ENCODE assay signal across 22 cellular contexts in the genomic region with DNA sequence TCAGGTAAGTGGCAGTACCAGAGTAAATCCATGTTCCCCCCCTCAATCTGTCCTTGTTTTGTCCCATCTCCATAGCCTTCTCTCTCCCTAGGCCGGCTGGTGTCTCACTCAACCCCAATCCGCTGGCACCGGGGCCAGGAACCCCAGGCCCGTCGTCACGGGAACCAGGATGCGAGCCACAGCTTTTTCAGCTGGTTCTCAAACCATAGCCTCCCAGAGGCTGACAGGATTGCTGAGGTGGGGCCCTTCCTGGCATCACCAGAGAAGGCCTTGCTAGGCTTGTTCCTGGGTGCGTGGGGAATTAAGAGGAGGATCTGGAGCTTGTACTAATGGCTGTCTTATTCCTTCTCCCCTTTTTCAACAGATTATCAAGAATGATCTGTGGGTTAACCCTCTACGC. TPM values are rescaled to one million over a fixed set of nuclear protein-coding genes. Genes with fewer than 3 reads are reported as not detected.
A peak's percentile ranks its signal among the peaks of the same experiment; 100 is the strongest.
DNase-seq lines count a peak whose midpoint lies in the region; FAIRE-seq and TF ChIP-seq lines count a peak whose summit lies in the region.
"Had no signal": no experiment of that assay in that cellular context is flagged by ENCODE, and none has a peak within 500 bp of the region (broad histone marks: within the 10 kb centered on the region; RNA-seq: fewer than 3 reads in every experiment).

No MANE protein-coding gene starts in this region.

- TF ChIP-seq POLR2A in esophagus muscularis mucosa (IDR thresholded peaks at IDR 0.05; ENCODE audit: low read depth) (no peak), spleen (IDR thresholded peaks at IDR 0.05) (no peak), GM12891 (IDR thresholded peaks at IDR 0.05; ENCODE audit: low read depth, low read length) (no peak)

- intact Hi-C loops in esophagus muscularis mucosa (cut with DNase I), result no loop called here
- intact Hi-C loops in spleen (cut with DNase I; ENCODE audit: low total_unique reads), result no loop called here

- H3K4me3 ChIP-seq in HEK293 (ENCODE audit: low read depth, low read length) (no peak overlapping the region), esophagus muscularis mucosa (peak overlapping the region; percentile 77 to 86 (median 81)), spleen (peak overlapping the region in 3 of 8 donors; percentile 55 to 86 (median 72))
- H3K4me3 ChIP-seq: BLaER1 treated with 17β-estradiol and CSF1 and Interleukin-3, amounts not matched to agents 10 nM and 100 nM; SJCRH30; skin epidermis; thyroid gland had no signal

- peaks cover 3% of the 10 kb centered on the region; the same call in 1 of the 2 replicates for H3K4me1 ChIP-seq in HEK293 (ENCODE audit: control insufficient read depth, insufficient read depth, low read length)
- H3K4me1 ChIP-seq in esophagus muscularis mucosa, result peaks cover 7 to 60% (median 43%) of the 10 kb centered on the region in 4 donors
- peaks cover 0 to 54% (median 28%) of the 10 kb centered on the region in 6 donors for H3K4me1 ChIP-seq in spleen
- H3K4me1 ChIP-seq: pancreas, SJCRH30 had no signal

- peak overlapping the region; percentile 45 for H3K27ac Mint-ChIP-seq in T-helper 1 cell treated with Interleukin-12 subunit alpha and Interleukin-12 subunit beta and Interleukin-4 antibody, amounts not matched to agents 30 μg/mL and 1 μg/mL, for 36 hours

- peaks cover 15 to 48% of the 10 kb centered on the region in 2 experiments for H3K36me3 ChIP-seq in HEK293 (ENCODE audit: control insufficient read depth in 2 of 2, insufficient read depth in 1 of 2, low read length in 2 of 2)
- peaks cover 6 to 24% (median 22%) of the 10 kb centered on the region in 4 donors for H3K36me3 ChIP-seq in esophagus muscularis mucosa
- H3K36me3 ChIP-seq in spleen, result peaks cover 0 to 36% (median 3%) of the 10 kb centered on the region in 6 donors
- H3K36me3 ChIP-seq: pancreas, SJCRH30 had no signal

- H3K9me3 ChIP-seq in HEK293 (ENCODE audit: control insufficient read depth, insufficient read depth, low read depth, low read length) (no peaks in the 10 kb centered on the region), esophagus muscularis mucosa (no peaks in the 10 kb centered on the region), spleen (no peaks in the 10 kb centered on the region)
- H3K9me3 ChIP-seq: pancreas, SJCRH30, thyroid gland had no signal

- POLR2A ChIA-PET in HEK293 (lab: Yijun Ruan, JAX), result no interaction called here

- no peaks in the 10 kb centered on the region for H3K27me3 ChIP-seq in esophagus muscularis mucosa
- no peaks in the 10 kb centered on the region for H3K27me3 ChIP-seq in spleen (replicated peaks in 1 of 7)
- H3K27me3 ChIP-seq: SJCRH30, thyroid gland had no signal

- CTCF ChIA-PET in HEK293 (lab: Yijun Ruan, JAX), result no interaction called here

- DNase-seq in T-helper 1 cell, result no peak
- no peak for DNase-seq in esophagus muscularis mucosa (ENCODE audit: extremely low spot score)
- DNase-seq in spleen, result peak; percentile 66
- no peak for DNase-seq in HUDEP-2 (lab: John Stamatoyannopoulos, UW; ENCODE audit: unreplicated experiment in 76 of 76)
- no peak for DNase-seq in GM12891 (ENCODE audit: insufficient read length, low spot score)
- no peak for DNase-seq in SIG-M5 (lab: John Stamatoyannopoulos, UW)
- DNase-seq: activated CD8-positive, alpha-beta memory T cell treated with anti-CD3 and anti-CD28 coated beads, Interleukin-2, amount 50 U/mL, for 4 hours; DMS79; effector memory CD4-positive, alpha-beta T cell; H7; KG1; midbrain; NCI-H1048; NCI-H526 treated with DMSO at 0.1 percent for 48 hours; pancreas; SJCRH30; stimulated activated CD4-positive, alpha-beta T cell treated with anti-CD3 and anti-CD28 coated beads, Interleukin-4, amount 100 ng/mL, for 24 hours; thyroid gland had no signal

- no peak for FAIRE-seq in GM12891 (lab: Jason Lieb, UNC)
- FAIRE-seq: pancreas had no signal

- TF ChIP-seq CTCF in HEK293 (tag by site-specific recombination; IDR thresholded peaks at IDR 0.05) (no peak), esophagus muscularis mucosa (IDR thresholded peaks at IDR 0.05) (no peak), spleen (IDR thresholded peaks at IDR 0.05 in 8 of 11, conservative IDR thresholded peaks at IDR 0.05 in 3 of 11) (no peak)

- H3K36me3 Mint-ChIP-seq in T-helper 1 cell treated with Interleukin-12 subunit alpha and Interleukin-12 subunit beta and Interleukin-4 antibody, amounts not matched to agents 30 μg/mL and 1 μg/mL, for 36 hours (ENCODE audit: low read depth), result peaks cover 19% of the 10 kb centered on the region

- H3K4me1 Mint-ChIP-seq in T-helper 1 cell treated with Interleukin-12 subunit alpha and Interleukin-12 subunit beta and Interleukin-4 antibody, amounts not matched to agents 30 μg/mL and 1 μg/mL, for 36 hours (ENCODE audit: low read depth), result peaks cover 40% of the 10 kb centered on the region

- H3K27ac ChIP-seq in HEK293 (ENCODE audit: extremely low read depth, low read depth, low read length) (no peak overlapping the region), esophagus muscularis mucosa (replicated peaks in 1 of 4) (peak overlapping the region; percentile 93 to 97 (median 94)), spleen (peak overlapping the region in 3 of 8 donors; percentile 21 to 94 (median 28))
- H3K27ac ChIP-seq: BLaER1 treated with 17β-estradiol and CSF1 and Interleukin-3, amounts not matched to agents 10 nM and 100 nM; pancreas; SJCRH30 had no signal

- TF ChIP-seq EP300 in esophagus muscularis mucosa (IDR thresholded peaks at IDR 0.05), result no peak

- H3K4me3 Mint-ChIP-seq in T-helper 1 cell treated with Interleukin-12 subunit alpha and Interleukin-12 subunit beta and Interleukin-4 antibody, amounts not matched to agents 30 μg/mL and 1 μg/mL, for 36 hours, result no peak overlapping the region

- WGBS in esophagus muscularis mucosa, result 72% methylated on average over 9 of the region's 9 CpGs
- 84 to 96% (median 93%) methylated on average over 9 of the region's 9 CpGs for WGBS in spleen, 5 donors

- no peaks in the 10 kb centered on the region for H3K9me3 Mint-ChIP-seq in T-helper 1 cell treated with Interleukin-12 subunit alpha and Interleukin-12 subunit beta and Interleukin-4 antibody, amounts not matched to agents 30 μg/mL and 1 μg/mL, for 36 hours

- no peaks in the 10 kb centered on the region for H3K27me3 Mint-ChIP-seq in T-helper 1 cell treated with Interleukin-12 subunit alpha and Interleukin-12 subunit beta and Interleukin-4 antibody, amounts not matched to agents 30 μg/mL and 1 μg/mL, for 36 hours (ENCODE audit: low read depth)

TF ChIP-seq in HEK293, 187 proteins besides CTCF, POLR2A, EP300 and RAD21:
- no peak for TF ChIP-seq ZNF776 (tag by site-specific recombination; IDR thresholded peaks at IDR 0.05; ENCODE audit: borderline replicate concordance)
- peak; percentile 52 for TF ChIP-seq ZBTB20 (tag by site-specific recombination; IDR thresholded peaks at IDR 0.05)

TF ChIP-seq in GM12891, 5 proteins besides CTCF, POLR2A, EP300 and RAD21:
- no peak for TF ChIP-seq PAX5 (IDR thresholded peaks at IDR 0.05; ENCODE audit: insufficient read depth, low read length, severe bottlenecking)
- no peak for TF ChIP-seq POU2F2 (IDR thresholded peaks at IDR 0.05; ENCODE audit: low read depth, low read length)
- no peak for TF ChIP-seq SPI1 (IDR thresholded peaks at IDR 0.05; ENCODE audit: low read depth, low read length)
- TF ChIP-seq POLR2AphosphoS5 (IDR thresholded peaks at IDR 0.05; ENCODE audit: low read depth, low read length), result no peak
- TF ChIP-seq TAF1 (IDR thresholded peaks at IDR 0.05; ENCODE audit: low read depth, low read length), result no peak

RNA-seq across cellular contexts. Expression of gene TSPYL2, which starts 2.7 kb away (rescaled TPM):
- total RNA-seq in esophagus muscularis mucosa (10 to 100 TPM; 65.9 to 98.8 (median 92.2) TPM), spleen (10 to 100 TPM; 28.6 to 60.0 (median 51.7) TPM)
- 10 to 100 TPM; 35.6 to 65.8 (median 58.6) TPM for polyA plus RNA-seq in spleen
- polyA plus RNA-seq in GM12891 (2012; ENCODE audit: low read depth, missing spikeins), result 38.1 TPM

RNA-seq across cellular contexts. Expression of gene KANTR, which starts 9.1 kb away (rescaled TPM):
- total RNA-seq in esophagus muscularis mucosa, result 10 to 100 TPM in 3 of 4 donors, 1 to 10 TPM in 1; 8.3 to 17.4 (median 14.2) TPM
- 10 to 100 TPM; 14.0 to 34.5 (median 19.3) TPM for total RNA-seq in spleen
- 1 to 10 TPM; 4.4 to 8.4 (median 6.1) TPM for polyA plus RNA-seq in spleen
- 2.4 TPM for polyA plus RNA-seq in GM12891 (2012; ENCODE audit: low read depth, missing spikeins)

RNA-seq across cellular contexts. Expression of gene GPR173, which starts 36.3 kb away (rescaled TPM):
- 1 to 10 TPM in 1 of 4 donors, under 1 TPM in 3; 0.83 to 2.8 (median 0.90) TPM for total RNA-seq in esophagus muscularis mucosa
- total RNA-seq in spleen, result 1 to 10 TPM; 1.8 to 4.4 (median 2.8) TPM
- 1 to 10 TPM in 1 of 3 donors, under 1 TPM in 2; 0.44 to 1.1 (median 0.83) TPM for polyA plus RNA-seq in spleen
- polyA plus RNA-seq in GM12891 (2012; ENCODE audit: low read depth, missing spikeins), result not detected
